In genomic region chr10:102229810-102230263, GRCh38 we compare ENCODE assay signal across 8 cellular contexts. TPM values are rescaled to one million over a fixed set of nuclear protein-coding genes. Genes with fewer than 3 reads are reported as not detected.
DNase-seq lines count a peak whose midpoint lies in the region; ATAC-seq and TF ChIP-seq lines count a peak whose summit lies in the region.

No MANE protein-coding gene starts in this region.

- peaks cover 10% of the 10 kb centered on the region for H3K4me1 Mint-ChIP-seq in activated T-helper 17 cell treated with anti-CD3 and anti-CD28 coated beads, Interleukin-2, amount 50 U/mL, for 72 hours
- peaks cover 26 to 44% of the 10 kb centered on the region in 2 donors for H3K4me1 Mint-ChIP-seq in natural killer cell
- H3K4me1 Mint-ChIP-seq in stimulated activated effector memory CD8-positive, alpha-beta T cell treated with anti-CD3 and anti-CD28 coated beads, Interleukin-12 subunit alpha, Interleukin-12 subunit beta, amount 100 ng/mL, for 72 hours, result peaks cover 46% of the 10 kb centered on the region

- peak overlapping the region; percentile 87 for H3K4me3 Mint-ChIP-seq in activated T-helper 17 cell treated with anti-CD3 and anti-CD28 coated beads, Interleukin-2, amount 50 U/mL, for 72 hours
- H3K4me3 Mint-ChIP-seq in natural killer cell, result peak overlapping the region; percentile 91
- H3K4me3 Mint-ChIP-seq in stimulated activated effector memory CD8-positive, alpha-beta T cell treated with anti-CD3 and anti-CD28 coated beads, Interleukin-12 subunit alpha, Interleukin-12 subunit beta, amount 100 ng/mL, for 72 hours, result peak overlapping the region; percentile 79

- peak overlapping the region; percentile 61; the same call in 1 of the 2 replicates for H3K9ac ChIP-seq in ES-I3 (ENCODE audit: low read depth, low read length)

- no peaks in the 10 kb centered on the region for H3K4me1 ChIP-seq in ES-I3 (ENCODE audit: insufficient read depth, low read length)

- peak; percentile 52 for ATAC-seq in activated T-helper 17 cell treated with anti-CD3 and anti-CD28 coated beads, Interleukin-2, amount 50 U/mL, for 72 hours (replicated peaks)
- peak; percentile 61 to 74 (median 62) for ATAC-seq in natural killer cell
- ATAC-seq in stimulated activated effector memory CD8-positive, alpha-beta T cell treated with anti-CD3 and anti-CD28 coated beads, Interleukin-12 subunit alpha, Interleukin-12 subunit beta, amount 100 ng/mL, for 72 hours, result peak; percentile 66
- ATAC-seq in GM21360 (IDR thresholded peaks at IDR 0.05; ENCODE audit: unreplicated experiment), result no peak

- no peaks in the 10 kb centered on the region for H3K36me3 Mint-ChIP-seq in activated T-helper 17 cell treated with anti-CD3 and anti-CD28 coated beads, Interleukin-2, amount 50 U/mL, for 72 hours (ENCODE audit: low read depth)
- no peaks in the 10 kb centered on the region for H3K36me3 Mint-ChIP-seq in natural killer cell
- H3K36me3 Mint-ChIP-seq in stimulated activated effector memory CD8-positive, alpha-beta T cell treated with anti-CD3 and anti-CD28 coated beads, Interleukin-12 subunit alpha, Interleukin-12 subunit beta, amount 100 ng/mL, for 72 hours, result no peaks in the 10 kb centered on the region

- DNase-seq in Jurkat, Clone E6-1 (ENCODE audit: low read depth, low spot score), result peak; percentile 61
- DNase-seq in RPMI8226, result peak; percentile 82
- DNase-seq in fibroblast of peridontal ligament (ENCODE audit: extremely low read depth), result peak; percentile 69
- peak; percentile 83 for DNase-seq in natural killer cell
- peak; percentile 85 to 92 for DNase-seq in stimulated activated effector memory CD8-positive, alpha-beta T cell treated with anti-CD3 and anti-CD28 coated beads, Interleukin-12 subunit alpha, Interleukin-12 subunit beta, amount 100 ng/mL, for 72 hours (ENCODE audit: low spot score in 2 of 2)

- H3K27ac Mint-ChIP-seq in activated T-helper 17 cell treated with anti-CD3 and anti-CD28 coated beads, Interleukin-2, amount 50 U/mL, for 72 hours, result peak overlapping the region; percentile 62
- H3K27ac Mint-ChIP-seq in natural killer cell, result no peak overlapping the region
- H3K27ac Mint-ChIP-seq in stimulated activated effector memory CD8-positive, alpha-beta T cell treated with anti-CD3 and anti-CD28 coated beads, Interleukin-12 subunit alpha, Interleukin-12 subunit beta, amount 100 ng/mL, for 72 hours, result no peak overlapping the region

- intact Hi-C loops in natural killer cell (cut with micrococcal nuclease), result loop anchor here (1.0 to 2.0 kb wide), 4 partner anchors 122 to 354 kb away; no protein-coding TSS in a partner anchor

- no peak overlapping the region for H3K4me3 ChIP-seq in Jurkat, Clone E6-1 (ENCODE audit: low read length)

- no peaks in the 10 kb centered on the region for H3K36me3 ChIP-seq in ES-I3 (ENCODE audit: insufficient read depth, low read length)

- TF ChIP-seq CTCF in natural killer cell (IDR thresholded peaks at IDR 0.05), result peak; percentile 94

- no peaks in the 10 kb centered on the region for H3K9me3 ChIP-seq in ES-I3 (ENCODE audit: control insufficient read depth, insufficient read depth, low read length)

- H3K27me3 Mint-ChIP-seq in activated T-helper 17 cell treated with anti-CD3 and anti-CD28 coated beads, Interleukin-2, amount 50 U/mL, for 72 hours, result peaks cover 18% of the 10 kb centered on the region
- peaks cover 21 to 57% of the 10 kb centered on the region in 2 donors for H3K27me3 Mint-ChIP-seq in natural killer cell (ENCODE audit: low read depth in 2 of 2)

- no peaks in the 10 kb centered on the region for H3K9me3 Mint-ChIP-seq in activated T-helper 17 cell treated with anti-CD3 and anti-CD28 coated beads, Interleukin-2, amount 50 U/mL, for 72 hours
- no peaks in the 10 kb centered on the region for H3K9me3 Mint-ChIP-seq in natural killer cell
- H3K9me3 Mint-ChIP-seq in stimulated activated effector memory CD8-positive, alpha-beta T cell treated with anti-CD3 and anti-CD28 coated beads, Interleukin-12 subunit alpha, Interleukin-12 subunit beta, amount 100 ng/mL, for 72 hours, result no peaks in the 10 kb centered on the region

RNA-seq across cellular contexts. Expression of gene ELOVL3, which starts 3.7 kb away (rescaled TPM):
- 2.3 TPM for polyA plus RNA-seq in Jurkat, Clone E6-1 (2012; ENCODE audit: insufficient read depth, insufficient read length)
- total RNA-seq in activated T-helper 17 cell treated with anti-CD3 and anti-CD28 coated beads, Interleukin-2, amount 50 U/mL, for 72 hours, result under 1 TPM; 0.24 to 0.32 TPM
- total RNA-seq in natural killer cell, result not detected

RNA-seq across cellular contexts. Expression of gene PITX3, which starts 11.5 kb away (rescaled TPM):
- not detected for polyA plus RNA-seq in Jurkat, Clone E6-1 (2012; ENCODE audit: insufficient read depth, insufficient read length)
- total RNA-seq in activated T-helper 17 cell treated with anti-CD3 and anti-CD28 coated beads, Interleukin-2, amount 50 U/mL, for 72 hours, result under 1 TPM in 1 of 2 donors, not detected in 1; 0.17 TPM
- not detected for total RNA-seq in natural killer cell

RNA-seq across cellular contexts. Expression of gene GBF1, which starts 15.5 kb away (rescaled TPM):
- polyA plus RNA-seq in Jurkat, Clone E6-1 (2012; ENCODE audit: insufficient read depth, insufficient read length), result 23.2 TPM
- 10 to 100 TPM; 28.5 to 38.9 TPM for total RNA-seq in activated T-helper 17 cell treated with anti-CD3 and anti-CD28 coated beads, Interleukin-2, amount 50 U/mL, for 72 hours
- 10 to 100 TPM; 48.2 to 52.5 (median 50.9) TPM for total RNA-seq in natural killer cell
